In genomic region chr1:12028248-12028647, GRCh38 we compare ENCODE assay signal across 26 cellular contexts. TPM values are rescaled to one million over a fixed set of nuclear protein-coding genes. Genes with fewer than 3 reads are reported as not detected.
"Had no signal": no experiment of that assay in that cellular context is flagged by ENCODE, and none has a peak within 500 bp of the region (broad histone marks: within the 10 kb centered on the region; RNA-seq: fewer than 3 reads in every experiment).

No MANE protein-coding gene starts in this region.

- H3K4me3 ChIP-seq: coronary artery, heart left ventricle, lung, right atrium auricular region, sigmoid colon, skin epidermis, suprapubic skin, thyroid gland, upper lobe of left lung, uterus had no signal

- H3K9me3 Mint-ChIP-seq: naive B cell, nephron had no signal

- H3K27me3 ChIP-seq: heart left ventricle, neutrophil, right atrium auricular region, sigmoid colon, suprapubic skin, thyroid gland, upper lobe of left lung, uterus had no signal

- H3K27ac Mint-ChIP-seq: nephron had no signal

- H3K4me1 ChIP-seq: heart left ventricle, right atrium auricular region, sigmoid colon, suprapubic skin, thyroid gland, uterus had no signal

- H3K27ac ChIP-seq: coronary artery, heart left ventricle, neutrophil, right atrium auricular region, sigmoid colon, skin epidermis, suprapubic skin, thyroid gland, upper lobe of left lung, uterus had no signal

- H3K4me1 Mint-ChIP-seq: nephron had no signal

- H3K4me3 Mint-ChIP-seq: nephron had no signal

- H3K36me3 ChIP-seq: uterus had no signal

- ATAC-seq: esophagus mucosa; heart left ventricle; left colon; left ventricle myocardium superior; stimulated activated naive CD8-positive, alpha-beta T cell treated with anti-CD3 and anti-CD28 coated beads, Interleukin-15, Interleukin-2, amounts not matched to agents 100 U/mL and 50 U/mL, for 24 hours had no signal

- H3K9me3 ChIP-seq: heart left ventricle, neutrophil, right atrium auricular region, sigmoid colon, suprapubic skin, thyroid gland, upper lobe of left lung, uterus had no signal

- DNase-seq: effector CD4-positive, alpha-beta T cell; heart left ventricle; hippocampal formation; left colon; left ventricle myocardium superior; mesendoderm; naive B cell; sigmoid colon; stimulated activated CD4-positive, alpha-beta T cell treated with anti-CD3 and anti-CD28 coated beads, Interleukin-2, amount 100 ng/mL, for 24 hours; stimulated activated CD4-positive, alpha-beta T cell treated with anti-CD3 and anti-CD28 coated beads, Interleukin-4, amount 100 ng/mL, for 4 hours; stimulated activated naive CD8-positive, alpha-beta T cell treated with anti-CD3 and anti-CD28 coated beads, Interleukin-15, Interleukin-2, amounts not matched to agents 100 U/mL and 50 U/mL, for 24 hours; thyroid gland; upper lobe of left lung; uterus had no signal

- H3K27me3 Mint-ChIP-seq: naive B cell had no signal

RNA-seq across cellular contexts. Expression of gene TNFRSF8, which starts 34.9 kb away (rescaled TPM):
- total RNA-seq: dermis microvascular lymphatic vessel endothelial cell, fibroblast of lung, frontal cortex, osteocyte, thyroid gland had no signal
